In genomic region chr20:4542270-4542669, GRCh38 we compare ENCODE assay signal across 1 cellular context.
TF ChIP-seq lines count a peak whose summit lies in the region.

No MANE protein-coding gene starts in this region.

TF ChIP-seq in A549, 52 proteins besides CTCF, POLR2A, EP300 and RAD21 (continued from another document):
- TF ChIP-seq, protein P1, sequence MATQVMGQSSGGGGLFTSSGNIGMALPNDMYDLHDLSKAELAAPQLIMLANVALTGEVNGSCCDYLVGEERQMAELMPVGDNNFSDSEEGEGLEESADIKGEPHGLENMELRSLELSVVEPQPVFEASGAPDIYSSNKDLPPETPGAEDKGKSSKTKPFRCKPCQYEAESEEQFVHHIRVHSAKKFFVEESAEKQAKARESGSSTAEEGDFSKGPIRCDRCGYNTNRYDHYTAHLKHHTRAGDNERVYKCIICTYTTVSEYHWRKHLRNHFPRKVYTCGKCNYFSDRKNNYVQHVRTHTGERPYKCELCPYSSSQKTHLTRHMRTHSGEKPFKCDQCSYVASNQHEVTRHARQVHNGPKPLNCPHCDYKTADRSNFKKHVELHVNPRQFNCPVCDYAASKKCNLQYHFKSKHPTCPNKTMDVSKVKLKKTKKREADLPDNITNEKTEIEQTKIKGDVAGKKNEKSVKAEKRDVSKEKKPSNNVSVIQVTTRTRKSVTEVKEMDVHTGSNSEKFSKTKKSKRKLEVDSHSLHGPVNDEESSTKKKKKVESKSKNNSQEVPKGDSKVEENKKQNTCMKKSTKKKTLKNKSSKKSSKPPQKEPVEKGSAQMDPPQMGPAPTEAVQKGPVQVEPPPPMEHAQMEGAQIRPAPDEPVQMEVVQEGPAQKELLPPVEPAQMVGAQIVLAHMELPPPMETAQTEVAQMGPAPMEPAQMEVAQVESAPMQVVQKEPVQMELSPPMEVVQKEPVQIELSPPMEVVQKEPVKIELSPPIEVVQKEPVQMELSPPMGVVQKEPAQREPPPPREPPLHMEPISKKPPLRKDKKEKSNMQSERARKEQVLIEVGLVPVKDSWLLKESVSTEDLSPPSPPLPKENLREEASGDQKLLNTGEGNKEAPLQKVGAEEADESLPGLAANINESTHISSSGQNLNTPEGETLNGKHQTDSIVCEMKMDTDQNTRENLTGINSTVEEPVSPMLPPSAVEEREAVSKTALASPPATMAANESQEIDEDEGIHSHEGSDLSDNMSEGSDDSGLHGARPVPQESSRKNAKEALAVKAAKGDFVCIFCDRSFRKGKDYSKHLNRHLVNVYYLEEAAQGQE (IDR thresholded peaks at IDR 0.05) = no peak
- TF ChIP-seq NPAS2 (CRISPR knock-in tag; IDR thresholded peaks at IDR 0.05; ENCODE audit: borderline replicate concordance) = no peak
- TF ChIP-seq CHD2 (IDR thresholded peaks at IDR 0.05; ENCODE audit: low read length, partially characterized antibody) = no peak
- TF ChIP-seq ESRRA (IDR thresholded peaks at IDR 0.05; ENCODE audit: borderline replicate concordance, low read length) = no peak
- TF ChIP-seq CEBPB (IDR thresholded peaks at IDR 0.05) = no peak
- no peak for TF ChIP-seq JUN (IDR thresholded peaks at IDR 0.05)
- TF ChIP-seq PHF8 (IDR thresholded peaks at IDR 0.05; ENCODE audit: borderline replicate concordance, low read depth) = no peak
- TF ChIP-seq ZC3H11A (IDR thresholded peaks at IDR 0.05) = no peak
- no peak for TF ChIP-seq TP53 (CRISPR knock-in tag; IDR thresholded peaks at IDR 0.05)
- no peak for TF ChIP-seq ZNF302 (CRISPR knock-in tag; IDR thresholded peaks at IDR 0.05)
- TF ChIP-seq HOXB5 (CRISPR knock-in tag; IDR thresholded peaks at IDR 0.05) = no peak
- TF ChIP-seq GATA3 (IDR thresholded peaks at IDR 0.05; ENCODE audit: borderline replicate concordance) = no peak
- no peak for TF ChIP-seq CHD4 (IDR thresholded peaks at IDR 0.05; ENCODE audit: borderline replicate concordance)
- no peak for TF ChIP-seq MYC (IDR thresholded peaks at IDR 0.05; ENCODE audit: borderline replicate concordance, low read length)
- TF ChIP-seq MAZ (IDR thresholded peaks at IDR 0.05; ENCODE audit: borderline replicate concordance, low read depth, low read length) = no peak
- no peak for TF ChIP-seq EHMT2 (IDR thresholded peaks at IDR 0.05; ENCODE audit: low read depth)
- TF ChIP-seq TFCP2L1 (CRISPR knock-in tag; IDR thresholded peaks at IDR 0.05) = no peak
- no peak for TF ChIP-seq RARB (CRISPR knock-in tag; IDR thresholded peaks at IDR 0.05)
- TF ChIP-seq KDM1A (IDR thresholded peaks at IDR 0.05; ENCODE audit: low read depth) = no peak
